In genomic region chr3:193040836-193041672, GRCh38 we compare ENCODE assay signal across 9 cellular contexts.
DNase-seq lines count a peak whose midpoint lies in the region; ATAC-seq and TF ChIP-seq lines count a peak whose summit lies in the region.
"Had no signal": no experiment of that assay in that cellular context is flagged by ENCODE, and none has a peak within 500 bp of the region (broad histone marks: within the 10 kb centered on the region; RNA-seq: fewer than 3 reads in every experiment).

No MANE protein-coding gene starts in this region.

- TF ChIP-seq CTCF in stomach (IDR thresholded peaks at IDR 0.05), result peak in 5 of 7 experiments; percentile 16 to 81 (median 37)

- intact Hi-C loops in stomach (cut with DNase I; ENCODE audit: low total_unique reads), result loop anchor here (5.0 kb wide), 1 partner anchor 224 kb away; no protein-coding TSS in a partner anchor

- 35 to 45% (median 40%) methylated on average over 2 of the region's 2 CpGs for WGBS in stomach, 5 donors

- H3K4me1 ChIP-seq in stomach, result no peaks in the 10 kb centered on the region

- H3K4me3 ChIP-seq in stomach, result no peak overlapping the region

- H3K9me3 ChIP-seq in T-helper 17 cell (ENCODE audit: control insufficient read depth, low read length, poor library complexity, severe bottlenecking) (no peaks in the 10 kb centered on the region), stomach (peaks cover 0 to 4% (median 0%) of the 10 kb centered on the region in 4 donors)

- ATAC-seq in GM21447 (IDR thresholded peaks at IDR 0.05; ENCODE audit: unreplicated experiment) (peak; percentile 73), T-helper 17 cell (peak; percentile 54), HG03045 (IDR thresholded peaks at IDR 0.05; ENCODE audit: unreplicated experiment) (no peak)

- peak; percentile 75 for DNase-seq in DMS53 (lab: John Stamatoyannopoulos, UW)
- peak; percentile 82 for DNase-seq in NCI-H1105 treated with DMSO at 0.1 percent for 48 hours (lab: John Stamatoyannopoulos, UW)
- DNase-seq in T-helper 17 cell, result no peak
- DNase-seq in glomerular endothelial cell (ENCODE audit: extremely low read depth, low read depth, low spot score), result peak; percentile 16
- DNase-seq in stomach, result no peak
- no peak for DNase-seq in islet precursor cell

- no peak overlapping the region for H3K27ac ChIP-seq in stomach

- no peaks in the 10 kb centered on the region for H3K36me3 ChIP-seq in stomach

- H3K4me1 Mint-ChIP-seq in T-helper 17 cell, result peaks cover 6% of the 10 kb centered on the region

- no peak for TF ChIP-seq EP300 in stomach (IDR thresholded peaks at IDR 0.05)

- H3K4me3 Mint-ChIP-seq in T-helper 17 cell, result no peak overlapping the region
- H3K4me3 Mint-ChIP-seq: T-helper 1 cell treated with Interleukin-12 subunit alpha and Interleukin-12 subunit beta and Interleukin-4 antibody, amounts not matched to agents 30 μg/mL and 1 μg/mL, for 36 hours had no signal

- H3K36me3 Mint-ChIP-seq in T-helper 17 cell (ENCODE audit: low read depth), result no peaks in the 10 kb centered on the region

- H3K27me3 Mint-ChIP-seq in T-helper 17 cell, result peaks cover 6% of the 10 kb centered on the region

- H3K27ac Mint-ChIP-seq in T-helper 17 cell, result peak overlapping the region; percentile 8
- H3K27ac Mint-ChIP-seq: T-helper 1 cell treated with Interleukin-12 subunit alpha and Interleukin-12 subunit beta and Interleukin-4 antibody, amounts not matched to agents 30 μg/mL and 1 μg/mL, for 36 hours had no signal

- TF ChIP-seq POLR2A in stomach (IDR thresholded peaks at IDR 0.05), result no peak

- no peaks in the 10 kb centered on the region for H3K27me3 ChIP-seq in stomach

Comparison
In these comparisons a context has a peak if more than half of its experiments do, and no peak if none do; other contexts are left out.
1. DNase-seq: peak in DMS53 (single experiment), NCI-H1105 treated with DMSO at 0.1 percent for 48 hours (single experiment) and glomerular endothelial cell (single experiment); none in T-helper 17 cell (0 of 3), stomach (single experiment) and islet precursor cell (single experiment).